17 cellular contexts compared by ENCODE assay signal in genomic region chr3:76824658-76825310, GRCh38.
"Had no signal": no experiment of that assay in that cellular context is flagged by ENCODE, and none has a peak within 500 bp of the region (broad histone marks: within the 10 kb centered on the region; RNA-seq: fewer than 3 reads in every experiment).

No MANE protein-coding gene starts in this region.

- ATAC-seq: activated CD8-positive, alpha-beta T cell treated with anti-CD3 and anti-CD28 coated beads, Interleukin-2, amount 10 ng/mL, durations not matched to agents 7 days and 5 days; activated T-cell treated with anti-CD3 and anti-CD28 coated beads, Interleukin-2, amount 50 U/mL, for 72 hours; body of pancreas; lower lobe of right lung had no signal

- H3K27ac Mint-ChIP-seq: activated B cell treated with CpG ODN at 0.5 μM for 24 hours; activated CD4-positive, alpha-beta T cell treated with anti-CD3 and anti-CD28 coated beads, Interleukin-2, amount 10 ng/mL, durations not matched to agents 24 days and 14 days; activated CD8-positive, alpha-beta T cell treated with anti-CD3 and anti-CD28 coated beads, Interleukin-2, amount 10 ng/mL, durations not matched to agents 7 days and 5 days; activated naive CD8-positive, alpha-beta T cell treated with anti-CD3 and anti-CD28 coated beads for 36 hours; activated T-cell treated with anti-CD3 and anti-CD28 coated beads, Interleukin-2, amount 50 U/mL, for 72 hours; naive B cell had no signal

- H3K27me3 Mint-ChIP-seq: activated B cell treated with CpG ODN at 0.5 μM for 24 hours; activated CD4-positive, alpha-beta T cell treated with anti-CD3 and anti-CD28 coated beads, Interleukin-2, amount 10 ng/mL, durations not matched to agents 24 days and 14 days; activated naive CD8-positive, alpha-beta T cell treated with anti-CD3 and anti-CD28 coated beads for 36 hours; naive B cell had no signal

- H3K27me3 ChIP-seq: body of pancreas, esophagus squamous epithelium had no signal

- H3K36me3 Mint-ChIP-seq: activated naive CD8-positive, alpha-beta T cell treated with anti-CD3 and anti-CD28 coated beads for 36 hours; naive B cell had no signal

- DNase-seq: activated B cell treated with CpG ODN at 0.5 μM for 24 hours; activated CD4-positive, alpha-beta T cell treated with anti-CD3 and anti-CD28 coated beads, Interleukin-2, amount 10 ng/mL, durations not matched to agents 24 days and 14 days; activated CD8-positive, alpha-beta memory T cell treated with anti-CD3 and anti-CD28 coated beads, Interleukin-2, amount 50 U/mL, for 48 hours; activated CD8-positive, alpha-beta T cell treated with anti-CD3 and anti-CD28 coated beads, Interleukin-2, amount 10 ng/mL, durations not matched to agents 7 days and 5 days; activated gamma-delta T cell treated with Interleukin-2 at 50 U/mL for 16 hours; activated naive CD8-positive, alpha-beta T cell treated with anti-CD3 and anti-CD28 coated beads for 36 hours; activated T-cell treated with anti-CD3 and anti-CD28 coated beads, Interleukin-2, amount 50 U/mL, for 72 hours; amygdala; body of pancreas; caudate nucleus; esophagus squamous epithelium; lower lobe of right lung; midbrain; naive B cell; stimulated activated CD4-positive, alpha-beta T cell treated with anti-CD3 and anti-CD28 coated beads, Interleukin-12 subunit alpha, Interleukin-12 subunit beta, amount 100 ng/mL, for 4 hours; stimulated activated CD4-positive, alpha-beta T cell treated with anti-CD3 and anti-CD28 coated beads, Interleukin-2, amount 100 ng/mL, for 24 hours had no signal

- H3K27ac ChIP-seq: body of pancreas, lower lobe of right lung, parathyroid adenoma had no signal

- H3K4me3 ChIP-seq: body of pancreas, esophagus squamous epithelium, lower lobe of right lung had no signal

- H3K4me3 Mint-ChIP-seq: activated B cell treated with CpG ODN at 0.5 μM for 24 hours; activated CD4-positive, alpha-beta T cell treated with anti-CD3 and anti-CD28 coated beads, Interleukin-2, amount 10 ng/mL, durations not matched to agents 24 days and 14 days; activated CD8-positive, alpha-beta T cell treated with anti-CD3 and anti-CD28 coated beads, Interleukin-2, amount 10 ng/mL, durations not matched to agents 7 days and 5 days; activated naive CD8-positive, alpha-beta T cell treated with anti-CD3 and anti-CD28 coated beads for 36 hours; activated T-cell treated with anti-CD3 and anti-CD28 coated beads, Interleukin-2, amount 50 U/mL, for 72 hours; naive B cell had no signal

- H3K36me3 ChIP-seq: esophagus squamous epithelium, lower lobe of right lung had no signal

- H3K4me1 Mint-ChIP-seq: activated B cell treated with CpG ODN at 0.5 μM for 24 hours; activated CD4-positive, alpha-beta T cell treated with anti-CD3 and anti-CD28 coated beads, Interleukin-2, amount 10 ng/mL, durations not matched to agents 24 days and 14 days; activated naive CD8-positive, alpha-beta T cell treated with anti-CD3 and anti-CD28 coated beads for 36 hours; naive B cell had no signal
